ENCODE assay signal across 16 cellular contexts in genomic region chrX:43953218-43953617, GRCh38. TPM values are rescaled to one million over a fixed set of nuclear protein-coding genes. Genes with fewer than 3 reads are reported as not detected.
"Had no signal": no experiment of that assay in that cellular context is flagged by ENCODE, and none has a peak within 500 bp of the region (broad histone marks: within the 10 kb centered on the region; RNA-seq: fewer than 3 reads in every experiment).

No MANE protein-coding gene starts in this region.

- H3K36me3 ChIP-seq: thoracic aorta, upper lobe of right lung had no signal

- H3K9me3 ChIP-seq: thoracic aorta, upper lobe of right lung had no signal

- H3K27me3 ChIP-seq: upper lobe of right lung had no signal

- H3K27ac ChIP-seq: thoracic aorta, upper lobe of right lung had no signal

- H3K4me1 ChIP-seq: upper lobe of right lung had no signal

- DNase-seq: activated CD4-positive, alpha-beta memory T cell treated with anti-CD3 and anti-CD28 coated beads, Interleukin-2, amount 10 ng/mL, durations not matched to agents 7 days and 5 days; activated CD4-positive, alpha-beta T cell treated with anti-CD3 and anti-CD28 coated beads for 48 hours; activated CD4-positive, CD25-positive, alpha-beta regulatory T cell; activated CD8-positive, alpha-beta memory T cell treated with anti-CD3 and anti-CD28 coated beads, Interleukin-2, amount 10 ng/mL, durations not matched to agents 7 days and 5 days; amniotic stem cell; caudate nucleus; dorsolateral prefrontal cortex; endodermal cell; hippocampal formation; islet precursor cell; posterior cingulate gyrus; retina; stimulated activated naive B cell treated with anti-CD40 and anti-IgM and Interleukin-4, amounts not matched to agents 10 μg/mL and 1 μg/mL and 100 μg/mL, for 72 hours; upper lobe of right lung had no signal

- ATAC-seq: activated CD8-positive, alpha-beta memory T cell treated with anti-CD3 and anti-CD28 coated beads, Interleukin-2, amount 10 ng/mL, durations not matched to agents 7 days and 5 days; stimulated activated naive B cell treated with anti-CD40 and anti-IgM and Interleukin-4, amounts not matched to agents 10 μg/mL and 1 μg/mL and 100 μg/mL, for 72 hours; upper lobe of right lung had no signal

- H3K4me3 ChIP-seq: dorsolateral prefrontal cortex, lung, thoracic aorta, upper lobe of right lung had no signal

RNA-seq across cellular contexts. Expression of gene NDP, which starts 20.0 kb away (rescaled TPM):
- total RNA-seq: activated CD4-positive, alpha-beta memory T cell treated with anti-CD3 and anti-CD28 coated beads, Interleukin-2, amount 10 ng/mL, durations not matched to agents 7 days and 5 days; activated CD8-positive, alpha-beta memory T cell treated with anti-CD3 and anti-CD28 coated beads, Interleukin-2, amount 10 ng/mL, durations not matched to agents 7 days and 5 days; endodermal cell; upper lobe of right lung had no signal
